2 cellular contexts compared by ENCODE assay signal in the genomic region with DNA sequence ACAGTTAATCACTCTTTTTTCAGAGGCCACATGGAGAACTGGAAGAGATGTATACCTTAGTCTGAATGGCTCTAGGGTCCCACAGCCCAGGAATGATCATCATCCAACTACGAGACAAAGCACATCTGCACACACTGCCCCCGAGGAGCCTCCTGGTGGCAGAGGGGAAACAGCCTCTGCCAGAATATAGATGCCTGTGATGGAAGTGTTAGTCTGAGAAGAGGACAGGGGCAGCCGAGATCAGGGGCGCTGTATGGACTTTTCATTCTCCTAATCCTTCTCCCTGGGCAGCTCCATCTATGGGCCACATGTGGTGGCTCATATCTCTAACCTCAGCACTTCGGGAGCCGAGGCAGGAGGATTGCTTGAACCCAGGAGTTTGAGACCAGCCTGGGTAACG.
TF ChIP-seq lines count a peak whose summit lies in the region.

No MANE protein-coding gene starts in this region.

TF ChIP-seq in A549, 52 proteins besides CTCF, POLR2A, EP300 and RAD21 (continued from another document):
- TF ChIP-seq NPAS2 (CRISPR knock-in tag; IDR thresholded peaks at IDR 0.05; ENCODE audit: borderline replicate concordance) (no peak), SMC3 (IDR thresholded peaks at IDR 0.05) (peak; percentile 21; the same call in 1 of the 3 replicates)

TF ChIP-seq in GM23338, 12 proteins besides CTCF, POLR2A, EP300 and RAD21:
- TF ChIP-seq POLR2AphosphoS5 (IDR thresholded peaks at IDR 0.05; ENCODE audit: low read depth) (no peak), ZNF331 (CRISPR knock-in tag; IDR thresholded peaks at IDR 0.05; ENCODE audit: low read depth) (no peak), EZH2 (IDR thresholded peaks at IDR 0.05; ENCODE audit: low read depth, unreplicated experiment) (no peak), STAT1 (IDR thresholded peaks at IDR 0.05; ENCODE audit: unreplicated experiment) (no peak), NANOG (IDR thresholded peaks at IDR 0.05; ENCODE audit: borderline replicate concordance) (no peak), CREB1 (CRISPR knock-in tag; IDR thresholded peaks at IDR 0.05; ENCODE audit: low read depth) (no peak), JUNB (IDR thresholded peaks at IDR 0.05; ENCODE audit: unreplicated experiment) (no peak), ZNF114 (CRISPR knock-in tag; IDR thresholded peaks at IDR 0.05) (no peak)
- TF ChIP-seq, protein P1, sequence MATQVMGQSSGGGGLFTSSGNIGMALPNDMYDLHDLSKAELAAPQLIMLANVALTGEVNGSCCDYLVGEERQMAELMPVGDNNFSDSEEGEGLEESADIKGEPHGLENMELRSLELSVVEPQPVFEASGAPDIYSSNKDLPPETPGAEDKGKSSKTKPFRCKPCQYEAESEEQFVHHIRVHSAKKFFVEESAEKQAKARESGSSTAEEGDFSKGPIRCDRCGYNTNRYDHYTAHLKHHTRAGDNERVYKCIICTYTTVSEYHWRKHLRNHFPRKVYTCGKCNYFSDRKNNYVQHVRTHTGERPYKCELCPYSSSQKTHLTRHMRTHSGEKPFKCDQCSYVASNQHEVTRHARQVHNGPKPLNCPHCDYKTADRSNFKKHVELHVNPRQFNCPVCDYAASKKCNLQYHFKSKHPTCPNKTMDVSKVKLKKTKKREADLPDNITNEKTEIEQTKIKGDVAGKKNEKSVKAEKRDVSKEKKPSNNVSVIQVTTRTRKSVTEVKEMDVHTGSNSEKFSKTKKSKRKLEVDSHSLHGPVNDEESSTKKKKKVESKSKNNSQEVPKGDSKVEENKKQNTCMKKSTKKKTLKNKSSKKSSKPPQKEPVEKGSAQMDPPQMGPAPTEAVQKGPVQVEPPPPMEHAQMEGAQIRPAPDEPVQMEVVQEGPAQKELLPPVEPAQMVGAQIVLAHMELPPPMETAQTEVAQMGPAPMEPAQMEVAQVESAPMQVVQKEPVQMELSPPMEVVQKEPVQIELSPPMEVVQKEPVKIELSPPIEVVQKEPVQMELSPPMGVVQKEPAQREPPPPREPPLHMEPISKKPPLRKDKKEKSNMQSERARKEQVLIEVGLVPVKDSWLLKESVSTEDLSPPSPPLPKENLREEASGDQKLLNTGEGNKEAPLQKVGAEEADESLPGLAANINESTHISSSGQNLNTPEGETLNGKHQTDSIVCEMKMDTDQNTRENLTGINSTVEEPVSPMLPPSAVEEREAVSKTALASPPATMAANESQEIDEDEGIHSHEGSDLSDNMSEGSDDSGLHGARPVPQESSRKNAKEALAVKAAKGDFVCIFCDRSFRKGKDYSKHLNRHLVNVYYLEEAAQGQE (IDR thresholded peaks at IDR 0.05; ENCODE audit: unreplicated experiment): no peak
- TF ChIP-seq, protein P2, sequence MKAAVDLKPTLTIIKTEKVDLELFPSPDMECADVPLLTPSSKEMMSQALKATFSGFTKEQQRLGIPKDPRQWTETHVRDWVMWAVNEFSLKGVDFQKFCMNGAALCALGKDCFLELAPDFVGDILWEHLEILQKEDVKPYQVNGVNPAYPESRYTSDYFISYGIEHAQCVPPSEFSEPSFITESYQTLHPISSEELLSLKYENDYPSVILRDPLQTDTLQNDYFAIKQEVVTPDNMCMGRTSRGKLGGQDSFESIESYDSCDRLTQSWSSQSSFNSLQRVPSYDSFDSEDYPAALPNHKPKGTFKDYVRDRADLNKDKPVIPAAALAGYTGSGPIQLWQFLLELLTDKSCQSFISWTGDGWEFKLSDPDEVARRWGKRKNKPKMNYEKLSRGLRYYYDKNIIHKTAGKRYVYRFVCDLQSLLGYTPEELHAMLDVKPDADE (IDR thresholded peaks at IDR 0.05): no peak
- TF ChIP-seq, protein P3, sequence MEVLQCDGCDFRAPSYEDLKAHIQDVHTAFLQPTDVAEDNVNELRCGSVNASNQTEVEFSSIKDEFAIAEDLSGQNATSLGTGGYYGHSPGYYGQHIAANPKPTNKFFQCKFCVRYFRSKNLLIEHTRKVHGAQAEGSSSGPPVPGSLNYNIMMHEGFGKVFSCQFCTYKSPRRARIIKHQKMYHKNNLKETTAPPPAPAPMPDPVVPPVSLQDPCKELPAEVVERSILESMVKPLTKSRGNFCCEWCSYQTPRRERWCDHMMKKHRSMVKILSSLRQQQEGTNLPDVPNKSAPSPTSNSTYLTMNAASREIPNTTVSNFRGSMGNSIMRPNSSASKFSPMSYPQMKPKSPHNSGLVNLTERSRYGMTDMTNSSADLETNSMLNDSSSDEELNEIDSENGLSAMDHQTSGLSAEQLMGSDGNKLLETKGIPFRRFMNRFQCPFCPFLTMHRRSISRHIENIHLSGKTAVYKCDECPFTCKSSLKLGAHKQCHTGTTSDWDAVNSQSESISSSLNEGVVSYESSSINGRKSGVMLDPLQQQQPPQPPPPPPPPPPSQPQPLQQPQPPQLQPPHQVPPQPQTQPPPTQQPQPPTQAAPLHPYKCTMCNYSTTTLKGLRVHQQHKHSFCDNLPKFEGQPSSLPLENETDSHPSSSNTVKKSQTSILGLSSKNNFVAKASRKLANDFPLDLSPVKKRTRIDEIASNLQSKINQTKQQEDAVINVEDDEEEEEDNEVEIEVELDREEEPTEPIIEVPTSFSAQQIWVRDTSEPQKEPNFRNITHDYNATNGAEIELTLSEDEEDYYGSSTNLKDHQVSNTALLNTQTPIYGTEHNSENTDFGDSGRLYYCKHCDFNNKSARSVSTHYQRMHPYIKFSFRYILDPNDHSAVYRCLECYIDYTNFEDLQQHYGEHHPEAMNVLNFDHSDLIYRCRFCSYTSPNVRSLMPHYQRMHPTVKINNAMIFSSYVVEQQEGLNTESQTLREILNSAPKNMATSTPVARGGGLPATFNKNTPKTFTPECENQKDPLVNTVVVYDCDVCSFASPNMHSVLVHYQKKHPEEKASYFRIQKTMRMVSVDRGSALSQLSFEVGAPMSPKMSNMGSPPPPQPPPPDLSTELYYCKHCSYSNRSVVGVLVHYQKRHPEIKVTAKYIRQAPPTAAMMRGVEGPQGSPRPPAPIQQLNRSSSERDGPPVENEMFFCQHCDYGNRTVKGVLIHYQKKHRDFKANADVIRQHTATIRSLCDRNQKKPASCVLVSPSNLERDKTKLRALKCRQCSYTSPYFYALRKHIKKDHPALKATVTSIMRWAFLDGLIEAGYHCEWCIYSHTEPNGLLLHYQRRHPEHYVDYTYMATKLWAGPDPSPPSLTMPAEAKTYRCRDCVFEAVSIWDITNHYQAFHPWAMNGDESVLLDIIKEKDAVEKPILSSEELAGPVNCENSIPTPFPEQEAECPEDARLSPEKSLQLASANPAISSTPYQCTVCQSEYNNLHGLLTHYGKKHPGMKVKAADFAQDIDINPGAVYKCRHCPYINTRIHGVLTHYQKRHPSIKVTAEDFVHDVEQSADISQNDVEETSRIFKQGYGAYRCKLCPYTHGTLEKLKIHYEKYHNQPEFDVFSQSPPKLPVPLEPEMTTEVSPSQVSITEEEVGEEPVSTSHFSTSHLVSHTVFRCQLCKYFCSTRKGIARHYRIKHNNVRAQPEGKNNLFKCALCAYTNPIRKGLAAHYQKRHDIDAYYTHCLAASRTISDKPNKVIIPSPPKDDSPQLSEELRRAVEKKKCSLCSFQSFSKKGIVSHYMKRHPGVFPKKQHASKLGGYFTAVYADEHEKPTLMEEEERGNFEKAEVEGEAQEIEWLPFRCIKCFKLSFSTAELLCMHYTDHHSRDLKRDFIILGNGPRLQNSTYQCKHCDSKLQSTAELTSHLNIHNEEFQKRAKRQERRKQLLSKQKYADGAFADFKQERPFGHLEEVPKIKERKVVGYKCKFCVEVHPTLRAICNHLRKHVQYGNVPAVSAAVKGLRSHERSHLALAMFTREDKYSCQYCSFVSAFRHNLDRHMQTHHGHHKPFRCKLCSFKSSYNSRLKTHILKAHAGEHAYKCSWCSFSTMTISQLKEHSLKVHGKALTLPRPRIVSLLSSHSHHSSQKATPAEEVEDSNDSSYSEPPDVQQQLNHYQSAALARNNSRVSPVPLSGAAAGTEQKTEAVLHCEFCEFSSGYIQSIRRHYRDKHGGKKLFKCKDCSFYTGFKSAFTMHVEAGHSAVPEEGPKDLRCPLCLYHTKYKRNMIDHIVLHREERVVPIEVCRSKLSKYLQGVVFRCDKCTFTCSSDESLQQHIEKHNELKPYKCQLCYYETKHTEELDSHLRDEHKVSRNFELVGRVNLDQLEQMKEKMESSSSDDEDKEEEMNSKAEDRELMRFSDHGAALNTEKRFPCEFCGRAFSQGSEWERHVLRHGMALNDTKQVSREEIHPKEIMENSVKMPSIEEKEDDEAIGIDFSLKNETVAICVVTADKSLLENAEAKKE (CRISPR knock-in tag; IDR thresholded peaks at IDR 0.05): no peak
TF ChIP-seq in GM23338: peak in this region for 0.
